Comparison of ENCODE assay signal across 8 cellular contexts in genomic region chrX:153972368-153973126, GRCh38. TPM values are rescaled to one million over a fixed set of nuclear protein-coding genes. Genes with fewer than 3 reads are reported as not detected.
DNase-seq lines count a peak whose midpoint lies in the region; ATAC-seq and TF ChIP-seq lines count a peak whose summit lies in the region.

TSS of gene TMEM187 (plus strand) at chrX:153972754. CDS start at chrX:153982063, 9,309 bp downstream.

- H3K4me3 ChIP-seq in upper lobe of right lung, result peak within 1 kb of the TSS; percentile 68

- TF ChIP-seq CTCF in progenitor cell of endocrine pancreas (IDR thresholded peaks at IDR 0.05; ENCODE audit: unreplicated experiment), result no peak
- no peak for TF ChIP-seq CTCF in upper lobe of right lung (IDR thresholded peaks at IDR 0.05)

- H3K36me3 Mint-ChIP-seq in T-cell, result no peaks in the 10 kb centered on the region
- H3K36me3 Mint-ChIP-seq in progenitor cell of endocrine pancreas (ENCODE audit: insufficient read depth), result peaks cover 1% of the 10 kb centered on the region

- H3K27me3 Mint-ChIP-seq in T-cell, result no peaks in the 10 kb centered on the region
- H3K27me3 Mint-ChIP-seq in progenitor cell of endocrine pancreas, result no peaks in the 10 kb centered on the region

- H3K4me3 Mint-ChIP-seq in T-cell (peak within 1 kb of the TSS; percentile 88 to 100 (median 100)), progenitor cell of endocrine pancreas (ENCODE audit: low read depth) (peak within 1 kb of the TSS; percentile 100)

- CTCF ChIA-PET in T-cell (lab: Charles Lee), result interaction anchor here in 1 of 2 donors (1.4 kb wide), 1 partner anchor 9 kb away, joined by 4 read pairs; no protein-coding TSS in a partner anchor

- H3K4me1 Mint-ChIP-seq in T-cell, result peaks cover 36 to 44% (median 38%) of the 10 kb centered on the region in 3 donors
- peaks cover 32% of the 10 kb centered on the region for H3K4me1 Mint-ChIP-seq in progenitor cell of endocrine pancreas (ENCODE audit: low read depth)

- no peaks in the 10 kb centered on the region for H3K9me3 ChIP-seq in upper lobe of right lung

- DNase-seq in NCI-H146 treated with DMSO at 0.1 percent for 48 hours (lab: John Stamatoyannopoulos, UW; ENCODE audit: unreplicated experiment) (peak; percentile 70), T-cell (peak; percentile 74 to 92 (median 82)), amniotic epithelial cell (ENCODE audit: low read depth) (peak; percentile 73), left cardiac atrium (peak; percentile 90), progenitor cell of endocrine pancreas (ENCODE audit: low spot score, unreplicated experiment) (peak; percentile 85), upper lobe of right lung (peak; percentile 91)

- no peaks in the 10 kb centered on the region for H3K27me3 ChIP-seq in upper lobe of right lung

- H3K9me3 Mint-ChIP-seq in T-cell, result no peaks in the 10 kb centered on the region
- no peaks in the 10 kb centered on the region for H3K9me3 Mint-ChIP-seq in progenitor cell of endocrine pancreas (ENCODE audit: low read depth)

- peaks cover 27% of the 10 kb centered on the region for H3K4me1 ChIP-seq in upper lobe of right lung

- POLR2A ChIA-PET in T-cell (lab: Charles Lee), result no interaction called here

- H3K27ac Mint-ChIP-seq in T-cell (peak within 1 kb of the TSS; percentile 100), progenitor cell of endocrine pancreas (peak within 1 kb of the TSS; percentile 100)

- H3K36me3 ChIP-seq in upper lobe of right lung, result no peaks in the 10 kb centered on the region

- peak; percentile 59 for ATAC-seq in GM18498 (IDR thresholded peaks at IDR 0.05; ENCODE audit: unreplicated experiment)
- peak; percentile 56 for ATAC-seq in HG02885 (IDR thresholded peaks at IDR 0.05; ENCODE audit: poor library complexity, unreplicated experiment)
- peak; percentile 62 to 66 (median 63) for ATAC-seq in T-cell (replicated peaks in 1 of 4)
- ATAC-seq in left cardiac atrium, result peak; percentile 59 to 69
- ATAC-seq in upper lobe of right lung, result peak; percentile 71

- intact Hi-C loops in left cardiac atrium (cut with DNase I), result no loop called here
- intact Hi-C loops in upper lobe of right lung (cut with DNase I), result no loop called here

- peak within 1 kb of the TSS; percentile 98 for H3K27ac ChIP-seq in upper lobe of right lung

RNA-seq across cellular contexts. Expression of gene TMEM187, which starts in this region (rescaled TPM):
- total RNA-seq in T-cell (10 to 100 TPM in 3 of 5 donors, 1 to 10 TPM in 2; 4.0 to 16.9 (median 14.1) TPM), left cardiac atrium (1 to 10 TPM; 7.7 to 9.2 TPM), progenitor cell of endocrine pancreas (10.2 and 11.7 TPM in 2 replicates), upper lobe of right lung (9.0 TPM)

Comparison
In these comparisons a context has a peak if more than half of its experiments do, and no peak if none do; other contexts are left out.
1. Peak in every context shown above with its lines: DNase-seq, ATAC-seq, H3K4me3 ChIP-seq and H3K27ac ChIP-seq.